In genomic region chr3:32366638-32367368, GRCh38 we compare ENCODE assay signal across 17 cellular contexts. TPM values are rescaled to one million over a fixed set of nuclear protein-coding genes. Genes with fewer than 3 reads are reported as not detected.
DNase-seq lines count a peak whose midpoint lies in the region; ATAC-seq and TF ChIP-seq lines count a peak whose summit lies in the region.
"Had no signal": no experiment of that assay in that cellular context is flagged by ENCODE, and none has a peak within 500 bp of the region (broad histone marks: within the 10 kb centered on the region; RNA-seq: fewer than 3 reads in every experiment).

No MANE protein-coding gene starts in this region.

- CTCF ChIA-PET in activated CD8-positive, alpha-beta memory T cell treated with anti-CD3 and anti-CD28 coated beads, Interleukin-2, amount 10 ng/mL, durations not matched to agents 7 days and 5 days (lab: Charles Lee) = interaction anchor here (1.1 to 3.0 kb wide), 5 partner anchors 9 to 143 kb away, joined by 3 to 10 read pairs (median 7); no protein-coding TSS in a partner anchor

- H3K27ac Mint-ChIP-seq in activated CD8-positive, alpha-beta memory T cell treated with anti-CD3 and anti-CD28 coated beads, Interleukin-2, amount 10 ng/mL, durations not matched to agents 7 days and 5 days = peak overlapping the region; percentile 39
- H3K27ac Mint-ChIP-seq in activated T-helper 1 cell treated with anti-CD3 and anti-CD28 coated beads, Interleukin-12 subunit alpha, Interleukin-12 subunit beta, Interleukin-2, Interleukin-4 antibody, amounts not matched to agents 30 ng/mL and 10 ng/mL and 1 ng/mL, durations not matched to agents 14 hours and 24 hours and 36 hours = peak overlapping the region; percentile 68
- no peak overlapping the region for H3K27ac Mint-ChIP-seq in stimulated activated naive B cell treated with anti-CD40 and anti-IgM and Interleukin-4, amounts not matched to agents 10 μg/mL and 1 μg/mL and 100 μg/mL, for 72 hours
- H3K27ac Mint-ChIP-seq: nephron had no signal

- peaks cover 26% of the 10 kb centered on the region for H3K4me1 Mint-ChIP-seq in activated CD8-positive, alpha-beta memory T cell treated with anti-CD3 and anti-CD28 coated beads, Interleukin-2, amount 10 ng/mL, durations not matched to agents 7 days and 5 days
- H3K4me1 Mint-ChIP-seq in activated T-helper 1 cell treated with anti-CD3 and anti-CD28 coated beads, Interleukin-12 subunit alpha, Interleukin-12 subunit beta, Interleukin-2, Interleukin-4 antibody, amounts not matched to agents 30 ng/mL and 10 ng/mL and 1 ng/mL, durations not matched to agents 14 hours and 24 hours and 36 hours (ENCODE audit: low read depth) = peaks cover 23% of the 10 kb centered on the region
- H3K4me1 Mint-ChIP-seq in stimulated activated naive B cell treated with anti-CD40 and anti-IgM and Interleukin-4, amounts not matched to agents 10 μg/mL and 1 μg/mL and 100 μg/mL, for 72 hours = peaks cover 20 to 29% of the 10 kb centered on the region in 2 donors
- H3K4me1 Mint-ChIP-seq: nephron had no signal

- ATAC-seq in activated CD8-positive, alpha-beta memory T cell treated with anti-CD3 and anti-CD28 coated beads, Interleukin-2, amount 10 ng/mL, durations not matched to agents 7 days and 5 days = no peak
- ATAC-seq in HG02870 (IDR thresholded peaks at IDR 0.05; ENCODE audit: unreplicated experiment) = peak; percentile 79
- ATAC-seq in stimulated activated naive B cell treated with anti-CD40 and anti-IgM and Interleukin-4, amounts not matched to agents 10 μg/mL and 1 μg/mL and 100 μg/mL, for 72 hours (replicated peaks) = peak; percentile 49
- no peak for ATAC-seq in SK-N-SH treated with all-trans-retinoic acid at 6 μM for 48 hours
- ATAC-seq: heart left ventricle, K562 had no signal

- intact Hi-C loops in activated T-helper 1 cell treated with anti-CD3 and anti-CD28 coated beads, Interleukin-12 subunit alpha, Interleukin-12 subunit beta, Interleukin-2, Interleukin-4 antibody, amounts not matched to agents 30 ng/mL and 10 ng/mL and 1 ng/mL, durations not matched to agents 14 hours and 24 hours and 36 hours (cut with micrococcal nuclease) = no loop called here

- H3K36me3 Mint-ChIP-seq in activated CD8-positive, alpha-beta memory T cell treated with anti-CD3 and anti-CD28 coated beads, Interleukin-2, amount 10 ng/mL, durations not matched to agents 7 days and 5 days = no peaks in the 10 kb centered on the region
- no peaks in the 10 kb centered on the region for H3K36me3 Mint-ChIP-seq in activated T-helper 1 cell treated with anti-CD3 and anti-CD28 coated beads, Interleukin-12 subunit alpha, Interleukin-12 subunit beta, Interleukin-2, Interleukin-4 antibody, amounts not matched to agents 30 ng/mL and 10 ng/mL and 1 ng/mL, durations not matched to agents 14 hours and 24 hours and 36 hours (ENCODE audit: low read depth)
- H3K36me3 Mint-ChIP-seq in stimulated activated naive B cell treated with anti-CD40 and anti-IgM and Interleukin-4, amounts not matched to agents 10 μg/mL and 1 μg/mL and 100 μg/mL, for 72 hours = no peaks in the 10 kb centered on the region

- no peaks in the 10 kb centered on the region for H3K9me3 Mint-ChIP-seq in activated CD8-positive, alpha-beta memory T cell treated with anti-CD3 and anti-CD28 coated beads, Interleukin-2, amount 10 ng/mL, durations not matched to agents 7 days and 5 days (ENCODE audit: low read depth)
- H3K9me3 Mint-ChIP-seq in activated T-helper 1 cell treated with anti-CD3 and anti-CD28 coated beads, Interleukin-12 subunit alpha, Interleukin-12 subunit beta, Interleukin-2, Interleukin-4 antibody, amounts not matched to agents 30 ng/mL and 10 ng/mL and 1 ng/mL, durations not matched to agents 14 hours and 24 hours and 36 hours = no peaks in the 10 kb centered on the region
- no peaks in the 10 kb centered on the region for H3K9me3 Mint-ChIP-seq in stimulated activated naive B cell treated with anti-CD40 and anti-IgM and Interleukin-4, amounts not matched to agents 10 μg/mL and 1 μg/mL and 100 μg/mL, for 72 hours
- H3K9me3 Mint-ChIP-seq: nephron had no signal

- no peaks in the 10 kb centered on the region for H3K27me3 Mint-ChIP-seq in activated CD8-positive, alpha-beta memory T cell treated with anti-CD3 and anti-CD28 coated beads, Interleukin-2, amount 10 ng/mL, durations not matched to agents 7 days and 5 days
- no peaks in the 10 kb centered on the region for H3K27me3 Mint-ChIP-seq in activated T-helper 1 cell treated with anti-CD3 and anti-CD28 coated beads, Interleukin-12 subunit alpha, Interleukin-12 subunit beta, Interleukin-2, Interleukin-4 antibody, amounts not matched to agents 30 ng/mL and 10 ng/mL and 1 ng/mL, durations not matched to agents 14 hours and 24 hours and 36 hours (ENCODE audit: insufficient read depth)
- peaks cover 0 to 10% of the 10 kb centered on the region in 2 donors for H3K27me3 Mint-ChIP-seq in stimulated activated naive B cell treated with anti-CD40 and anti-IgM and Interleukin-4, amounts not matched to agents 10 μg/mL and 1 μg/mL and 100 μg/mL, for 72 hours

- no peak overlapping the region for H3K4me3 Mint-ChIP-seq in activated CD8-positive, alpha-beta memory T cell treated with anti-CD3 and anti-CD28 coated beads, Interleukin-2, amount 10 ng/mL, durations not matched to agents 7 days and 5 days
- no peak overlapping the region for H3K4me3 Mint-ChIP-seq in activated T-helper 1 cell treated with anti-CD3 and anti-CD28 coated beads, Interleukin-12 subunit alpha, Interleukin-12 subunit beta, Interleukin-2, Interleukin-4 antibody, amounts not matched to agents 30 ng/mL and 10 ng/mL and 1 ng/mL, durations not matched to agents 14 hours and 24 hours and 36 hours
- H3K4me3 Mint-ChIP-seq in stimulated activated naive B cell treated with anti-CD40 and anti-IgM and Interleukin-4, amounts not matched to agents 10 μg/mL and 1 μg/mL and 100 μg/mL, for 72 hours = peak overlapping the region in 1 of 2 donors; percentile 67
- H3K4me3 Mint-ChIP-seq: nephron had no signal

- DNase-seq in activated CD8-positive, alpha-beta memory T cell treated with anti-CD3 and anti-CD28 coated beads, Interleukin-2, amount 10 ng/mL, durations not matched to agents 7 days and 5 days = no peak
- DNase-seq in activated CD8-positive, alpha-beta memory T cell treated with anti-CD3 and anti-CD28 coated beads for 24 hours = no peak
- DNase-seq in activated T-helper 1 cell treated with anti-CD3 and anti-CD28 coated beads, Interleukin-12 subunit alpha, Interleukin-12 subunit beta, Interleukin-2, Interleukin-4 antibody, amounts not matched to agents 30 ng/mL and 10 ng/mL and 1 ng/mL, durations not matched to agents 14 hours and 24 hours and 36 hours (ENCODE audit: low spot score) = no peak
- DNase-seq in stimulated activated naive B cell treated with anti-CD40 and anti-IgM and Interleukin-4, amounts not matched to agents 10 μg/mL and 1 μg/mL and 100 μg/mL, for 72 hours = no peak
- no peak for DNase-seq in DMS 273 treated with DMSO at 0.1 percent for 48 hours (lab: John Stamatoyannopoulos, UW)
- no peak for DNase-seq in stimulated activated naive CD4-positive, alpha-beta T cell (lab: John Stamatoyannopoulos, UW)
- DNase-seq: activated CD8-positive, alpha-beta memory T cell treated with anti-CD3 and anti-CD28 coated beads, Interleukin-2, amount 50 U/mL, for 48 hours; cerebellar nuclear complex; heart left ventricle; NCI-H446; stimulated activated CD4-positive, alpha-beta T cell treated with anti-CD3 and anti-CD28 coated beads, Interleukin-4, amount 100 ng/mL, for 1 hour; tibial artery had no signal

TF ChIP-seq in SK-N-SH treated with all-trans-retinoic acid at 6 μM for 48 hours, 23 proteins besides CTCF, POLR2A, EP300 and RAD21:
- TF ChIP-seq PPARA (CRISPR knock-in tag; IDR thresholded peaks at IDR 0.05; ENCODE audit: borderline replicate concordance) (no peak), GLIS3 (CRISPR knock-in tag; IDR thresholded peaks at IDR 0.05) (no peak), PATZ1 (CRISPR knock-in tag; IDR thresholded peaks at IDR 0.05; ENCODE audit: borderline replicate concordance) (no peak), ARNTL (CRISPR knock-in tag; IDR thresholded peaks at IDR 0.05; ENCODE audit: borderline replicate concordance, low read depth) (no peak), BACH2 (CRISPR knock-in tag; IDR thresholded peaks at IDR 0.05; ENCODE audit: borderline replicate concordance) (no peak), ZFP30 (CRISPR knock-in tag; IDR thresholded peaks at IDR 0.05) (no peak), ZNF565 (CRISPR knock-in tag; conservative IDR thresholded peaks at IDR 0.05; ENCODE audit: low read depth) (no peak), RARB (CRISPR knock-in tag; IDR thresholded peaks at IDR 0.05) (no peak)

RNA-seq across cellular contexts. Expression of gene CMTM7, which starts 24.9 kb away (rescaled TPM):
- 10 to 100 TPM; 42.6 to 49.8 TPM for total RNA-seq in activated CD8-positive, alpha-beta memory T cell treated with anti-CD3 and anti-CD28 coated beads, Interleukin-2, amount 10 ng/mL, durations not matched to agents 7 days and 5 days
- 50.6 and 59.7 TPM in 2 replicates for total RNA-seq in activated T-helper 1 cell treated with anti-CD3 and anti-CD28 coated beads, Interleukin-12 subunit alpha, Interleukin-12 subunit beta, Interleukin-2, Interleukin-4 antibody, amounts not matched to agents 30 ng/mL and 10 ng/mL and 1 ng/mL, durations not matched to agents 14 hours and 24 hours and 36 hours
- total RNA-seq: A673 had no signal

Comparison
In these comparisons a context has a peak if more than half of its experiments do, and no peak if none do; other contexts are left out.
1. ATAC-seq: peak in HG02870 (single experiment) and stimulated activated naive B cell treated with anti-CD40 and anti-IgM and Interleukin-4, amounts not matched to agents 10 μg/mL and 1 μg/mL and 100 μg/mL, for 72 hours (2 of 2); none in activated CD8-positive, alpha-beta memory T cell treated with anti-CD3 and anti-CD28 coated beads, Interleukin-2, amount 10 ng/mL, durations not matched to agents 7 days and 5 days (single experiment) and SK-N-SH treated with all-trans-retinoic acid at 6 μM for 48 hours (single experiment).